Comparison of ENCODE assay signal across 8 cellular contexts in genomic region chr12:15911931-15912330, GRCh38. TPM values are rescaled to one million over a fixed set of nuclear protein-coding genes. Genes with fewer than 3 reads are reported as not detected.
DNase-seq lines count a peak whose midpoint lies in the region; ATAC-seq and TF ChIP-seq lines count a peak whose summit lies in the region.
"Not testable (repeated sequence)": the region's sequence is repeated elsewhere in the genome, so short reads cannot be mapped to it uniquely, and the experiment has no call there.

No MANE protein-coding gene starts in this region.

- H3K9me3 ChIP-seq in HEK293 (ENCODE audit: control insufficient read depth, insufficient read depth, low read depth, low read length); endocrine pancreas (ENCODE audit: control insufficient read depth, low read length); iPS-15b (ENCODE audit: control insufficient read depth, insufficient read depth, low read length): not testable (repeated sequence)

- in situ Hi-C loops in SK-MEL-5 (cut with HindIII; ENCODE audit: low pct_unique_long_range_greater_than_20kb, low sequenced_read_pairs), result not testable (repeated sequence)

- not testable (repeated sequence) for H3K4me1 ChIP-seq in HEK293 (ENCODE audit: control insufficient read depth, insufficient read depth, low read length); iPS-15b (ENCODE audit: control insufficient read depth, insufficient read depth, low read length)
- peaks cover 11% of the 10 kb centered on the region for H3K4me1 ChIP-seq in endocrine pancreas (ENCODE audit: control insufficient read depth, insufficient read depth, low read length)

- H3K4me3 ChIP-seq in AG04449 (ENCODE audit: low read depth, low read length) (peak overlapping the region; percentile 74), HEK293 (ENCODE audit: low read depth, low read length) (peak overlapping the region; percentile 58), endocrine pancreas (ENCODE audit: control insufficient read depth, insufficient read depth, low read length) (peak overlapping the region; percentile 91), iPS-15b (ENCODE audit: low read depth, low read length) (peak overlapping the region; percentile 77)

- peak overlapping the region; percentile 86 for H3K27ac Mint-ChIP-seq in activated naive CD8-positive, alpha-beta T cell treated with anti-CD3 and anti-CD28 coated beads for 36 hours
- peak overlapping the region; percentile 89 to 90 for H3K27ac Mint-ChIP-seq in natural killer cell
- peak overlapping the region; percentile 95 for H3K27ac Mint-ChIP-seq in stimulated activated memory B cell treated with anti-CD40 and anti-IgM and Interleukin-4, amounts not matched to agents 10 μg/mL and 1 μg/mL and 100 μg/mL, for 72 hours

- TF ChIP-seq CTCF in AG04449 (IDR thresholded peaks at IDR 0.05; ENCODE audit: insufficient read depth, low read length, missing control alignments); HEK293 (tag by site-specific recombination; IDR thresholded peaks at IDR 0.05); natural killer cell (IDR thresholded peaks at IDR 0.05): not testable (repeated sequence)

- not testable (repeated sequence) for H3K36me3 ChIP-seq in HEK293 (ENCODE audit: control insufficient read depth in 2 of 2, insufficient read depth in 1 of 2, low read length in 2 of 2); endocrine pancreas (ENCODE audit: control insufficient read depth, insufficient read depth, low read length); iPS-15b (ENCODE audit: control insufficient read depth, insufficient read depth, low read length)

- not testable (repeated sequence) for H3K36me3 Mint-ChIP-seq in activated naive CD8-positive, alpha-beta T cell treated with anti-CD3 and anti-CD28 coated beads for 36 hours; natural killer cell; stimulated activated memory B cell treated with anti-CD40 and anti-IgM and Interleukin-4, amounts not matched to agents 10 μg/mL and 1 μg/mL and 100 μg/mL, for 72 hours

- intact Hi-C loops in natural killer cell (cut with micrococcal nuclease), result loop anchor here (1.0 kb wide), 1 partner anchor 30 kb away; the partner anchor contains the start of gene STRAP

- H3K27me3 ChIP-seq in endocrine pancreas (ENCODE audit: control insufficient read depth, insufficient read depth, low read length), result not testable (repeated sequence)
- peaks cover 15% of the 10 kb centered on the region for H3K27me3 ChIP-seq in iPS-15b (ENCODE audit: control insufficient read depth, insufficient read depth, low read length)

- H3K27me3 Mint-ChIP-seq in activated naive CD8-positive, alpha-beta T cell treated with anti-CD3 and anti-CD28 coated beads for 36 hours; natural killer cell (ENCODE audit: low read depth in 2 of 2); stimulated activated memory B cell treated with anti-CD40 and anti-IgM and Interleukin-4, amounts not matched to agents 10 μg/mL and 1 μg/mL and 100 μg/mL, for 72 hours: not testable (repeated sequence)

- H3K9ac ChIP-seq in endocrine pancreas (ENCODE audit: control insufficient read depth, insufficient read depth, low read length), result peak overlapping the region; percentile 56
- H3K9ac ChIP-seq in iPS-15b (ENCODE audit: low read depth, low read length), result not testable (repeated sequence)

- POLR2A ChIA-PET in AG04449 (lab: Yijun Ruan, JAX) (interaction anchor here (1.3 to 1.6 kb wide), 3 partner anchors 7 to 67 kb away, joined by 3 to 4 read pairs (median 4); no protein-coding TSS in a partner anchor), HEK293 (lab: Yijun Ruan, JAX) (interaction anchor here (1.1 to 2.0 kb wide), 2 partner anchors 15 to 17 kb away, joined by 5 to 8 read pairs; no protein-coding TSS in a partner anchor)

- not testable (repeated sequence) for ATAC-seq in natural killer cell; stimulated activated memory B cell treated with anti-CD40 and anti-IgM and Interleukin-4, amounts not matched to agents 10 μg/mL and 1 μg/mL and 100 μg/mL, for 72 hours

- peak overlapping the region; percentile 93 for H3K4me3 Mint-ChIP-seq in activated naive CD8-positive, alpha-beta T cell treated with anti-CD3 and anti-CD28 coated beads for 36 hours
- peak overlapping the region; percentile 96 for H3K4me3 Mint-ChIP-seq in natural killer cell
- H3K4me3 Mint-ChIP-seq in stimulated activated memory B cell treated with anti-CD40 and anti-IgM and Interleukin-4, amounts not matched to agents 10 μg/mL and 1 μg/mL and 100 μg/mL, for 72 hours, result peak overlapping the region; percentile 90

- peak overlapping the region; percentile 91 for H3K27ac ChIP-seq in HEK293 (ENCODE audit: extremely low read depth, low read depth, low read length)

- not testable (repeated sequence) for DNase-seq in AG04449 (ENCODE audit: low read depth, low spot score); activated naive CD8-positive, alpha-beta T cell treated with anti-CD3 and anti-CD28 coated beads for 36 hours; natural killer cell
- DNase-seq in SK-MEL-5 (ENCODE audit: low read depth, low spot score), result peak; percentile 51

- CTCF ChIA-PET in AG04449 (lab: Yijun Ruan, JAX), result interaction anchor here (1.3 to 5.9 kb wide), 2 partner anchors 13 to 15 kb away, joined by 3 to 59 read pairs; no protein-coding TSS in a partner anchor
- CTCF ChIA-PET in HEK293 (lab: Yijun Ruan, JAX), result not testable (repeated sequence)

- peaks cover 15% of the 10 kb centered on the region for H3K4me1 Mint-ChIP-seq in activated naive CD8-positive, alpha-beta T cell treated with anti-CD3 and anti-CD28 coated beads for 36 hours
- peaks cover 22 to 25% of the 10 kb centered on the region in 2 donors for H3K4me1 Mint-ChIP-seq in natural killer cell
- H3K4me1 Mint-ChIP-seq in stimulated activated memory B cell treated with anti-CD40 and anti-IgM and Interleukin-4, amounts not matched to agents 10 μg/mL and 1 μg/mL and 100 μg/mL, for 72 hours, result peaks cover 11% of the 10 kb centered on the region

- not testable (repeated sequence) for H3K9me3 Mint-ChIP-seq in activated naive CD8-positive, alpha-beta T cell treated with anti-CD3 and anti-CD28 coated beads for 36 hours; natural killer cell; stimulated activated memory B cell treated with anti-CD40 and anti-IgM and Interleukin-4, amounts not matched to agents 10 μg/mL and 1 μg/mL and 100 μg/mL, for 72 hours

TF ChIP-seq in HEK293, 187 proteins besides CTCF, POLR2A, EP300 and RAD21:
- 0 out of 2 replicates have a peak, but pooled peaks have one; percentile 14 for TF ChIP-seq KLF1 (tag by site-specific recombination; IDR thresholded peaks at IDR 0.05)
- peak; percentile 34; the same call in 1 of the 2 replicates for TF ChIP-seq ZNF10 (tag by site-specific recombination; IDR thresholded peaks at IDR 0.05)
- peak; percentile 31; the same call in 1 of the 2 replicates for TF ChIP-seq WT1 (tag by site-specific recombination; IDR thresholded peaks at IDR 0.05)
- peak; percentile 75 for TF ChIP-seq ZNF335 (tag by site-specific recombination; conservative IDR thresholded peaks at IDR 0.05)
TF ChIP-seq in HEK293: peak in this region for 4; not testable (repeated sequence) for 183.

RNA-seq across cellular contexts. Expression of gene DERA, which starts 0.8 kb away (rescaled TPM):
- total RNA-seq in SK-MEL-5 (2014; rRNA removed; shearing (Covaris generic)), result 178 and 200 TPM in 2 replicates
- polyA plus RNA-seq in SK-MEL-5 (2015; cell fraction: cytosol; rRNA removed), result 88.5 and 94.9 TPM in 2 replicates
- 87.1 and 104 TPM in 2 replicates for polyA plus RNA-seq in SK-MEL-5 (2015; cell fraction: nucleus; rRNA removed)
- total RNA-seq in activated naive CD8-positive, alpha-beta T cell treated with anti-CD3 and anti-CD28 coated beads for 36 hours, result 10 to 100 TPM; 28.3 to 34.0 TPM
- total RNA-seq in natural killer cell, result 10 to 100 TPM; 15.6 to 22.1 (median 20.4) TPM

RNA-seq across cellular contexts. Expression of gene STRAP, which starts 29.7 kb away (rescaled TPM):
- total RNA-seq in SK-MEL-5 (2014; rRNA removed; shearing (Covaris generic)), result 108 and 114 TPM in 2 replicates
- 169 and 179 TPM in 2 replicates for polyA plus RNA-seq in SK-MEL-5 (2015; cell fraction: cytosol; rRNA removed)
- polyA plus RNA-seq in SK-MEL-5 (2015; cell fraction: nucleus; rRNA removed), result 59.9 and 100 TPM in 2 replicates
- 100 to 1,000 TPM; 184 to 192 TPM for total RNA-seq in activated naive CD8-positive, alpha-beta T cell treated with anti-CD3 and anti-CD28 coated beads for 36 hours
- 100 to 1,000 TPM in 1 of 3 donors, 10 to 100 TPM in 2; 90.7 to 117 (median 91.0) TPM for total RNA-seq in natural killer cell
